In genomic region chr3:17233398-17233800, GRCh38 we compare ENCODE assay signal across 8 cellular contexts.
DNase-seq lines count a peak whose midpoint lies in the region; ATAC-seq and TF ChIP-seq lines count a peak whose summit lies in the region.

No MANE protein-coding gene starts in this region.

- H3K36me3 ChIP-seq in ascending aorta: no peaks in the 10 kb centered on the region
- no peaks in the 10 kb centered on the region for H3K36me3 ChIP-seq in hepatocyte (replicated peaks; ENCODE audit: insufficient read depth, low read depth)

- TF ChIP-seq CTCF in ascending aorta (IDR thresholded peaks at IDR 0.05): peak; percentile 54 to 79 (median 70)
- peak; percentile 76 for TF ChIP-seq CTCF in hepatocyte (IDR thresholded peaks at IDR 0.05; ENCODE audit: poor library complexity)

- no peak overlapping the region for H3K4me3 ChIP-seq in ascending aorta
- H3K4me3 ChIP-seq in hepatocyte: no peak overlapping the region

- peak; percentile 76 for ATAC-seq in GM21619 (IDR thresholded peaks at IDR 0.05; ENCODE audit: unreplicated experiment)

- H3K9me3 ChIP-seq in ascending aorta (no peaks in the 10 kb centered on the region), hepatocyte (ENCODE audit: low read depth) (no peaks in the 10 kb centered on the region)

- H3K27ac ChIP-seq in ascending aorta (no peak overlapping the region), hepatocyte (no peak overlapping the region)

- H3K4me2 ChIP-seq in hepatocyte: no peak overlapping the region

- no peaks in the 10 kb centered on the region for H3K79me2 ChIP-seq in hepatocyte

- H3K27me3 ChIP-seq in ascending aorta (no peaks in the 10 kb centered on the region), hepatocyte (no peaks in the 10 kb centered on the region)

- intact Hi-C loops in ascending aorta (cut with DNase I): loop anchor here (1.0 to 10.0 kb wide), 4 partner anchors 39 to 632 kb away; partner anchors contain the start of gene PLCL2

- DNase-seq in NK-92 treated with Interleukin-12 subunit alpha and Interleukin-12 subunit beta, amount 100 ng/mL, for 24 hours (lab: John Stamatoyannopoulos, UW): peak; percentile 19
- DNase-seq in NK-92 (lab: John Stamatoyannopoulos, UW; ENCODE audit: unreplicated experiment): no peak
- DNase-seq in HuH-7.5 (ENCODE audit: low spot score): peak; percentile 43
- peak; percentile 89 for DNase-seq in RKO (ENCODE audit: low spot score)
- no peak for DNase-seq in ascending aorta (ENCODE audit: low spot score in 2 of 2)
- peak; percentile 65 for DNase-seq in hepatocyte (ENCODE audit: low spot score)
- peak; percentile 21 for DNase-seq in smooth muscle cell of the brain vasculature (ENCODE audit: low read depth, low spot score)

- WGBS in hepatocyte (ENCODE audit: low lambda C conversion rate, missing lambda C conversion rate): 54% methylated on average over 3 of the region's 3 CpGs

- H3K4me1 ChIP-seq in ascending aorta (peaks cover 0 to 3% of the 10 kb centered on the region in 2 donors), hepatocyte (ENCODE audit: insufficient read depth) (no peaks in the 10 kb centered on the region)

- no peaks in the 10 kb centered on the region for H3K9me2 ChIP-seq in hepatocyte (replicated peaks; ENCODE audit: insufficient read depth)

- H2AFZ ChIP-seq in hepatocyte: no peak overlapping the region

- H4K20me1 ChIP-seq in hepatocyte (ENCODE audit: insufficient read depth, poor library complexity, severe bottlenecking): no peaks in the 10 kb centered on the region

Comparison
In these comparisons a context has a peak if more than half of its experiments do, and no peak if none do; other contexts are left out.
1. DNase-seq: peak in NK-92 treated with Interleukin-12 subunit alpha and Interleukin-12 subunit beta, amount 100 ng/mL, for 24 hours (single experiment), HuH-7.5 (single experiment), RKO (single experiment), hepatocyte (single experiment) and smooth muscle cell of the brain vasculature (single experiment); none in NK-92 (single experiment) and ascending aorta (0 of 2).